Comparison of ENCODE assay signal across 15 cellular contexts in genomic region chr10:27413831-27414348, GRCh38.
"Had no signal": no experiment of that assay in that cellular context is flagged by ENCODE, and none has a peak within 500 bp of the region (broad histone marks: within the 10 kb centered on the region; RNA-seq: fewer than 3 reads in every experiment).

No MANE protein-coding gene starts in this region.

- H3K27ac ChIP-seq: ascending aorta, hepatocyte, sigmoid colon, spleen, tibial nerve, vagina had no signal

- FAIRE-seq: bronchial epithelial cell, keratinocyte had no signal

- ATAC-seq: activated CD4-positive, CD25-positive, alpha-beta regulatory T cell treated with anti-CD3 and anti-CD28 coated beads, Interleukin-2, amount 50 U/mL, for 24 hours had no signal

- H3K4me3 ChIP-seq: ascending aorta, hepatocyte, tibial nerve, vagina had no signal

- H3K27me3 ChIP-seq: ascending aorta, hepatocyte, tibial nerve, vagina had no signal

- H3K9me3 Mint-ChIP-seq: nephron had no signal

- H3K27ac Mint-ChIP-seq: endodermal cell, nephron had no signal

- DNase-seq: activated CD4-positive, alpha-beta T cell treated with anti-CD3 and anti-CD28 coated beads, Interleukin-2, amount 50 U/mL, for 1 hour; activated naive CD4-positive, alpha-beta T cell treated with Interleukin-2 at 50 U/mL for 16 hours; activated T-cell treated with anti-CD3 and anti-CD28 coated beads for 4 hours; endodermal cell; erythroblast; sigmoid colon; spleen had no signal

- H3K36me3 ChIP-seq: ascending aorta, sigmoid colon, spleen, tibial nerve, vagina had no signal

- H3K4me1 ChIP-seq: ascending aorta, sigmoid colon, spleen, tibial nerve, vagina had no signal

- H3K4me3 Mint-ChIP-seq: endodermal cell, nephron had no signal

- H3K9me3 ChIP-seq: ascending aorta, sigmoid colon, vagina had no signal

- H3K4me1 Mint-ChIP-seq: nephron had no signal
